Comparison of ENCODE assay signal across 12 cellular contexts in genomic region chr18:48872234-48873145, GRCh38.
DNase-seq lines count a peak whose midpoint lies in the region; ATAC-seq and TF ChIP-seq lines count a peak whose summit lies in the region.
"Had no signal": no experiment of that assay in that cellular context is flagged by ENCODE, and none has a peak within 500 bp of the region (broad histone marks: within the 10 kb centered on the region; RNA-seq: fewer than 3 reads in every experiment).

No MANE protein-coding gene starts in this region.

- TF ChIP-seq CTCF in AG10803 (conservative IDR thresholded peaks at IDR 0.05; ENCODE audit: low read length) (no peak), ascending aorta (IDR thresholded peaks at IDR 0.05) (no peak), thyroid gland (IDR thresholded peaks at IDR 0.05) (no peak)

- peak overlapping the region; percentile 12 for H2BK15ac ChIP-seq in mesenchymal stem cell (ENCODE audit: low read depth, poor library complexity, severe bottlenecking)

- H3K27ac ChIP-seq in ascending aorta (peak overlapping the region; percentile 84 to 90), mesenchymal stem cell (ENCODE audit: low read length, poor library complexity, severe bottlenecking) (peak overlapping the region; percentile 78), thyroid gland (no peak overlapping the region)
- H3K27ac ChIP-seq: testis had no signal

- no peaks in the 10 kb centered on the region for H3K36me3 ChIP-seq in ascending aorta
- no peaks in the 10 kb centered on the region for H3K36me3 ChIP-seq in mesenchymal stem cell (ENCODE audit: control insufficient read depth in 1 of 2, insufficient read depth in 2 of 2, low read depth in 1 of 2, low read length in 2 of 2)
- H3K36me3 ChIP-seq in thyroid gland: no peaks in the 10 kb centered on the region
- H3K36me3 ChIP-seq: esophagus squamous epithelium had no signal

- intact Hi-C loops in ascending aorta (cut with DNase I): loop anchor here (2.0 to 10.0 kb wide), 5 partner anchors 32 to 338 kb away; partner anchors contain the start of gene CTIF
- intact Hi-C loops in thyroid gland (cut with DNase I): no loop called here

- H2AFZ ChIP-seq in mesenchymal stem cell (ENCODE audit: low read depth, low read length): no peak overlapping the region

- peak; percentile 50 for DNase-seq in AG10803 (ENCODE audit: low read depth)
- DNase-seq in HT1080 (ENCODE audit: low read depth): peak; percentile 23
- no peak for DNase-seq in ascending aorta (ENCODE audit: low spot score in 2 of 2)
- no peak for DNase-seq in mesenchymal stem cell
- DNase-seq in NOMO-1 treated with DMSO at 0.1 percent for 48 hours (lab: John Stamatoyannopoulos, UW; ENCODE audit: unreplicated experiment): no peak
- DNase-seq in thyroid gland: no peak
- DNase-seq in inferior parietal cortex (ENCODE audit: extremely low spot score): no peak
- DNase-seq: activated gamma-delta T cell, esophagus squamous epithelium, NCI-H774, testis had no signal

- no peaks in the 10 kb centered on the region for H3K9me3 ChIP-seq in ascending aorta
- H3K9me3 ChIP-seq in mesenchymal stem cell (ENCODE audit: control insufficient read depth, low read length): no peaks in the 10 kb centered on the region
- H3K9me3 ChIP-seq in thyroid gland: no peaks in the 10 kb centered on the region
- H3K9me3 ChIP-seq: esophagus squamous epithelium, testis had no signal

- H3K27me3 ChIP-seq in ascending aorta (no peaks in the 10 kb centered on the region), mesenchymal stem cell (ENCODE audit: control insufficient read depth in 1 of 2, insufficient read depth in 1 of 2, low read length in 2 of 2) (no peaks in the 10 kb centered on the region), thyroid gland (no peaks in the 10 kb centered on the region)
- H3K27me3 ChIP-seq: esophagus squamous epithelium, testis had no signal

- peaks cover 12 to 39% of the 10 kb centered on the region in 2 donors for H3K4me1 ChIP-seq in ascending aorta
- H3K4me1 ChIP-seq in mesenchymal stem cell (ENCODE audit: control insufficient read depth, insufficient read depth, low read depth, low read length): peaks cover 46% of the 10 kb centered on the region
- H3K4me1 ChIP-seq in thyroid gland: peaks cover 0 to 9% of the 10 kb centered on the region in 2 donors
- H3K4me1 ChIP-seq: testis had no signal

- TF ChIP-seq POLR2A in thyroid gland (IDR thresholded peaks at IDR 0.05): no peak

- peak overlapping the region; percentile 61 to 82 for H3K18ac ChIP-seq in mesenchymal stem cell (ENCODE audit: low read depth in 1 of 2, low read length in 2 of 2)

- no peak overlapping the region for H3K4me3 ChIP-seq in AG10803 (ENCODE audit: low read length)
- no peak overlapping the region for H3K4me3 ChIP-seq in ascending aorta
- peak overlapping the region in 1 of 2 experiments; percentile 46 for H3K4me3 ChIP-seq in mesenchymal stem cell (ENCODE audit: insufficient read depth in 1 of 2, low read depth in 1 of 2, low read length in 2 of 2)
- no peak overlapping the region for H3K4me3 ChIP-seq in thyroid gland (replicated peaks in 1 of 3)
- H3K4me3 ChIP-seq: esophagus squamous epithelium, testis had no signal

- WGBS in mesenchymal stem cell: 85% methylated on average over 20 of the region's 20 CpGs
- WGBS in thyroid gland, 2 donors: 86 to 88% methylated on average over 20 of the region's 20 CpGs

- H3K79me1 ChIP-seq in mesenchymal stem cell (replicated peaks; ENCODE audit: low read length, poor library complexity, severe bottlenecking): peaks cover 1% of the 10 kb centered on the region

- no peak for ATAC-seq in GM18868 (IDR thresholded peaks at IDR 0.05; ENCODE audit: unreplicated experiment)

- peak overlapping the region; percentile 92 for H2AK5ac ChIP-seq in mesenchymal stem cell (ENCODE audit: low read length, severe bottlenecking)

- peak overlapping the region; percentile 90 to 93 for H2BK12ac ChIP-seq in mesenchymal stem cell (ENCODE audit: low read length in 2 of 2)

- peak overlapping the region; percentile 20 to 86 for H3K4ac ChIP-seq in mesenchymal stem cell (ENCODE audit: low read depth in 1 of 2, low read length in 2 of 2)

- peak overlapping the region; percentile 72 for H3K9ac ChIP-seq in mesenchymal stem cell (ENCODE audit: low read length)

- no peak overlapping the region for H3K14ac ChIP-seq in mesenchymal stem cell (ENCODE audit: low read length in 2 of 2)

- no peak overlapping the region for H4K8ac ChIP-seq in mesenchymal stem cell (ENCODE audit: low read length)

- peak overlapping the region; percentile 44 for H4K91ac ChIP-seq in mesenchymal stem cell (ENCODE audit: low read length)

- H3K4me2 ChIP-seq in mesenchymal stem cell (ENCODE audit: low read length, poor library complexity, severe bottlenecking): no peak overlapping the region

- no peak overlapping the region for H3K23ac ChIP-seq in mesenchymal stem cell (ENCODE audit: low read length in 2 of 2)

- H2BK5ac ChIP-seq in mesenchymal stem cell (ENCODE audit: low read depth, low read length, poor library complexity, severe bottlenecking): peak overlapping the region; percentile 59

- H2BK120ac ChIP-seq in mesenchymal stem cell (ENCODE audit: low read depth, low read length): peak overlapping the region; percentile 74

Comparison
In these comparisons a context has a peak if more than half of its experiments do, and no peak if none do; other contexts are left out.
1. DNase-seq: peak in AG10803 (single experiment) and HT1080 (single experiment); none in ascending aorta (0 of 2), mesenchymal stem cell (single experiment), NOMO-1 treated with DMSO at 0.1 percent for 48 hours (single experiment), thyroid gland (0 of 2) and inferior parietal cortex (single experiment).
2. H3K27ac ChIP-seq: peak in ascending aorta (2 of 2) and mesenchymal stem cell (single experiment); none in thyroid gland (0 of 3).